1 cellular context compared by ENCODE assay signal in the genomic region with DNA sequence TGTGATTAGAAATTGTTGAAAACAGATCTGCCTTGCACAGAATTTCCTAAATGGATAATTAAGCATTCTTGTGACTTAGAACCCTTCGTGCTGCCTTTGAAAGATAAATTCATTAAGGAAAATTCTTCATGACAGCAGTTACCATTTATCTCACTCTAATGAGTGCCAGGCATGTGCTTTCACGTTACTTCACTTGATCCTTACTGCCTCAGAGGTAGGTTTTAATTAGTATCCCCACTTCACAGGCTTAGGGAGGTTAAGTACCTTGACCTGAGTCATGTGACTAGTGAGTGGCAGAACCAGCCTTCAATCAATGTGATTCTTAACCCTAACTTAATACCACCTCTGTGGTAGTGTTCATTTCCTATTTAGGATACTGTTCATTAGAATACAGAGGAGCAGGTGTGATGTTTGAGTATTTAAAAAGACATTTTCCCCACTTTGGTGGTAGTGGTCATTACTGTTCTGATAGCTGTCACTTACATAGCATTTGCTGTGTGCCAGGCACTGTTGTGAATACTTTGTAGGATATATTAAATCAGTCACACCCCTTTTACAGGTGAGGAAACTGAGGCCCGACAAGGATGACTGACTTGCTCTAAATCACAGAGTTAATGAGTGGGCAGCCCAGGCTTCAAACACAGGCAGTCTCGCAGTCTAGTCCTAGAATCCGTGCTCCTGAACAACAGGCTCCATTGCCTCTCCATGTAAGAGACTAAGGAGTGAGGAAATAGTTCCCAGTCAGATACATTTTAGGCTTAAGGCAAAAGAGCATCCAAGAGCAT.
TF ChIP-seq lines count a peak whose summit lies in the region.

No MANE protein-coding gene starts in this region.

TF ChIP-seq in GM12878, 131 proteins besides CTCF, POLR2A, EP300 and RAD21 (continued from another document):
- TF ChIP-seq, protein P1, sequence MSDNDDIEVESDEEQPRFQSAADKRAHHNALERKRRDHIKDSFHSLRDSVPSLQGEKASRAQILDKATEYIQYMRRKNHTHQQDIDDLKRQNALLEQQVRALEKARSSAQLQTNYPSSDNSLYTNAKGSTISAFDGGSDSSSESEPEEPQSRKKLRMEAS (IDR thresholded peaks at IDR 0.05; ENCODE audit: low read depth, low read length): no peak
- TF ChIP-seq CHD2 (IDR thresholded peaks at IDR 0.05; ENCODE audit: borderline replicate concordance, low read depth, low read length): no peak
- TF ChIP-seq, protein P2, sequence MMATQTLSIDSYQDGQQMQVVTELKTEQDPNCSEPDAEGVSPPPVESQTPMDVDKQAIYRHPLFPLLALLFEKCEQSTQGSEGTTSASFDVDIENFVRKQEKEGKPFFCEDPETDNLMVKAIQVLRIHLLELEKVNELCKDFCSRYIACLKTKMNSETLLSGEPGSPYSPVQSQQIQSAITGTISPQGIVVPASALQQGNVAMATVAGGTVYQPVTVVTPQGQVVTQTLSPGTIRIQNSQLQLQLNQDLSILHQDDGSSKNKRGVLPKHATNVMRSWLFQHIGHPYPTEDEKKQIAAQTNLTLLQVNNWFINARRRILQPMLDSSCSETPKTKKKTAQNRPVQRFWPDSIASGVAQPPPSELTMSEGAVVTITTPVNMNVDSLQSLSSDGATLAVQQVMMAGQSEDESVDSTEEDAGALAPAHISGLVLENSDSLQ (IDR thresholded peaks at IDR 0.05): peak; percentile 25; the same call in 1 of the 2 replicates
- TF ChIP-seq EGR1 (IDR thresholded peaks at IDR 0.05; ENCODE audit: borderline replicate concordance in 1 of 2, low read depth in 2 of 2, low read length in 2 of 2): no peak
